In the genomic region with DNA sequence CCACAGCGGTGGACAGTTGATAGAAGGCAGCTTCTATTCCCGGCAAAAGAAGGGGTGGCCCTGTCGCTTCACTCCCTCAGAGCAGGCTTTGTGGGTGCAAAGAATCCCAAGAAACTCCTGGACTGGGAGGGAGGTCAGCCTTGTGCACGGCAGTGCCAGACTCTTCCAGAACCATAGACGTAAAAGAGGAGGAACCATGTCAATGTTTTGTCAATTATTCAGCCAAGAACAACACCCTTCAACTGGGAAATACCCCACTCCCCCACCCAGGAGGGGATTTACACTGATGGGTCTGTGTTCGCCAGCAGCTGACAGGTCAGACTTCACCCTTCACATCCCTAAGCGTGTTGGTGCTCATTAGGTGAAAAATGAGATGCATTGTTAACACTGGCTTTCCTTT, we compare ENCODE assay signal across 17 cellular contexts.
"Had no signal": no experiment of that assay in that cellular context is flagged by ENCODE, and none has a peak within 500 bp of the region (broad histone marks: within the 10 kb centered on the region; RNA-seq: fewer than 3 reads in every experiment).

No MANE protein-coding gene starts in this region.

- H3K4me3 ChIP-seq: colonic mucosa, hepatocyte, lower lobe of right lung, smooth muscle cell, upper lobe of left lung, vagina had no signal

- H3K36me3 ChIP-seq: colonic mucosa, lower lobe of right lung, upper lobe of left lung, vagina had no signal

- DNase-seq: colonic mucosa; dermis blood vessel endothelial cell; endodermal cell; erythroblast; foreskin keratinocyte; lower lobe of right lung; mesenchymal stem cell; midbrain; posterior cingulate gyrus; stimulated activated CD4-positive, alpha-beta T cell treated with anti-CD3 and anti-CD28 coated beads, Interleukin-2, amount 100 ng/mL, for 48 hours; stimulated activated naive CD4-positive, alpha-beta T cell treated with Interleukin-2 at 50 U/mL for 16 hours; upper lobe of left lung had no signal

- H3K9me3 ChIP-seq: colonic mucosa, lower lobe of right lung, upper lobe of left lung, vagina had no signal

- H3K27ac ChIP-seq: colonic mucosa, foreskin keratinocyte, hepatocyte, lower lobe of right lung, upper lobe of left lung, vagina had no signal

- H3K27me3 ChIP-seq: colonic mucosa, hepatocyte, upper lobe of left lung, vagina had no signal

- ATAC-seq: foreskin keratinocyte; left lobe of liver; lower lobe of right lung; natural killer cell treated with Interleukin-12 subunit alpha and Interleukin-12 subunit beta and Interleukin-15 and Interleukin-18, amount 100 ng/mL, for 72 hours had no signal

- H3K4me1 ChIP-seq: colonic mucosa, foreskin keratinocyte, lower lobe of right lung, upper lobe of left lung, vagina had no signal
